7 cellular contexts compared by ENCODE assay signal in the genomic region with DNA sequence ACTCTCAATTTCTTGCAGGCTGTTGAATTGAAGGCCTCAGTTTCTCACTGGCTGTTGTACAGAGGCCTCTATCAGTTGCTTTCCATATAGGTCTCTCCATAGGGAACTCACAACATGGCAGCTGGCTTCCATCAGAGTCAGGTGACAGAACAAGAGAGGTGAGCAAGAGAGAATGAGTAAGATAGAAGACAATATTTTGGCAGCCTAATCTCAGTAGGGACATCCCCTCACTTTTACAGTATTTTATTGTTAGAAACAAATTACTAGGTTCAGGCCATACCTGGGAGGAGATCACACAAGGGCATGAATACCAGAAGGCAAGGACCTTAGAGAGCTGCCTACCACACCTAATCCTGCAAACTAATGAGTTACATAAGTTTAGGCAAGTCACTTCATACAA.
"Had no signal": no experiment of that assay in that cellular context is flagged by ENCODE, and none has a peak within 500 bp of the region (broad histone marks: within the 10 kb centered on the region; RNA-seq: fewer than 3 reads in every experiment).

No MANE protein-coding gene starts in this region.

- H3K4me3 ChIP-seq: GM23248, HAP-1 had no signal

- H3K9ac ChIP-seq: GM23248 had no signal

- ATAC-seq: HCT116 had no signal

- DNase-seq: GM23248, GOT3, H7, HFFc6, IMR-90 had no signal

- H3K36me3 ChIP-seq: HAP-1 had no signal

- H3K27ac Mint-ChIP-seq: HFFc6 had no signal

- H3K4me3 Mint-ChIP-seq: HFFc6 had no signal

- H3K4me1 ChIP-seq: HAP-1 had no signal

- H3K27ac ChIP-seq: GM23248 had no signal

- H3K9me3 ChIP-seq: HAP-1 had no signal
